ENCODE assay signal across 29 cellular contexts in the genomic region with DNA sequence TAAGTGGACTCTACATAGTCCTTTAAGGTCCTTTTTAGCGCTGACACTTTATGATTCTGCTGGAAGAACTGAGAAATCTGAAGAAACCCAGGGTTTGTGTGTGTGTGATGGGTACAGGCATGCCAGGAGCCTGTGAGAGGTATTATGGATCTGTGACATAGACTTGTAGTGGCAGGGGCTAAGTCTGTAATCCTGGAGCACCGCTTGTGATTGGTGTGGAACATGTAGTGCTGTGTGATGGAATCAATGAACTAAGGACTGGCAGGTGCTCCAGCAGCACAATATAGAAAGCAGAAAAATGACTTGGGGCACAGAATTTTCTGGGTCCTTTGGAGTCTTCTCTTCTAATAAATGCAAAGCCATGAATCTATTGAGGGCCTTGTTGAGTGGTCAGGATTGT.
"Had no signal": no experiment of that assay in that cellular context is flagged by ENCODE, and none has a peak within 500 bp of the region (broad histone marks: within the 10 kb centered on the region; RNA-seq: fewer than 3 reads in every experiment).

No MANE protein-coding gene starts in this region.

- FAIRE-seq: bronchial epithelial cell, K562, TTC549 had no signal

- H3K4me3 ChIP-seq: ascending aorta, K562, Peyer's patch, SJSA1 had no signal

- H3K4me3 Mint-ChIP-seq: activated CD4-positive, alpha-beta T cell treated with anti-CD3 and anti-CD28 coated beads, Interleukin-2, amount 10 ng/mL, durations not matched to agents 24 days and 14 days; activated CD8-positive, alpha-beta T cell treated with anti-CD3 and anti-CD28 coated beads, Interleukin-2, amount 10 ng/mL, durations not matched to agents 7 days and 5 days; activated naive CD4-positive, alpha-beta T cell treated with anti-CD3 and anti-CD28 coated beads, Interleukin-2, amount 50 U/mL, for 24 hours; activated naive CD8-positive, alpha-beta T cell treated with anti-CD3 and anti-CD28 coated beads, Interleukin-2, amount 10 ng/mL, durations not matched to agents 7 days and 5 days; activated T-cell treated with anti-CD3 and anti-CD28 coated beads, Interleukin-2, amount 50 U/mL, for 24 hours; T-helper 1 cell treated with Interleukin-12 subunit alpha and Interleukin-12 subunit beta and Interleukin-4 antibody, amounts not matched to agents 30 μg/mL and 1 μg/mL, for 36 hours; T-helper 2 cell treated with Interferon-gamma antibody and Interleukin-4, amounts not matched to agents 5 μg/mL and 100 μg/mL, for 36 hours had no signal

- H3K27me3 Mint-ChIP-seq: activated naive CD4-positive, alpha-beta T cell treated with anti-CD3 and anti-CD28 coated beads, Interleukin-2, amount 50 U/mL, for 24 hours; activated naive CD8-positive, alpha-beta T cell treated with anti-CD3 and anti-CD28 coated beads, Interleukin-2, amount 10 ng/mL, durations not matched to agents 7 days and 5 days had no signal

- H3K27ac ChIP-seq: ascending aorta, Peyer's patch, SJSA1 had no signal

- H3K9me3 Mint-ChIP-seq: activated CD4-positive, alpha-beta T cell treated with anti-CD3 and anti-CD28 coated beads, Interleukin-2, amount 10 ng/mL, durations not matched to agents 24 days and 14 days; activated naive CD4-positive, alpha-beta T cell treated with anti-CD3 and anti-CD28 coated beads, Interleukin-2, amount 50 U/mL, for 24 hours; activated naive CD8-positive, alpha-beta T cell treated with anti-CD3 and anti-CD28 coated beads, Interleukin-2, amount 10 ng/mL, durations not matched to agents 7 days and 5 days; activated T-cell treated with anti-CD3 and anti-CD28 coated beads, Interleukin-2, amount 50 U/mL, for 24 hours; activated T-helper 2 cell treated with anti-CD3 and anti-CD28 coated beads, Interferon-gamma antibody, Interleukin-2, Interleukin-4, amounts not matched to agents 10 μg/mL and 5 μg/mL and 100 μg/mL, durations not matched to agents 14 hours and 24 hours and 36 hours; T-helper 1 cell treated with Interleukin-12 subunit alpha and Interleukin-12 subunit beta and Interleukin-4 antibody, amounts not matched to agents 30 μg/mL and 1 μg/mL, for 36 hours; T-helper 2 cell treated with Interferon-gamma antibody and Interleukin-4, amounts not matched to agents 5 μg/mL and 100 μg/mL, for 36 hours had no signal

- H3K27me3 ChIP-seq: ascending aorta, Peyer's patch, SJSA1 had no signal

- H3K4me2 ChIP-seq: SK-N-SH had no signal

- H3K9me3 ChIP-seq: ascending aorta, Peyer's patch, SJSA1, SK-N-SH had no signal

- H3K4me1 Mint-ChIP-seq: activated CD4-positive, alpha-beta T cell treated with anti-CD3 and anti-CD28 coated beads, Interleukin-2, amount 10 ng/mL, durations not matched to agents 24 days and 14 days; activated naive CD8-positive, alpha-beta T cell treated with anti-CD3 and anti-CD28 coated beads, Interleukin-2, amount 10 ng/mL, durations not matched to agents 7 days and 5 days had no signal

- ATAC-seq: activated CD8-positive, alpha-beta T cell treated with anti-CD3 and anti-CD28 coated beads, Interleukin-2, amount 10 ng/mL, durations not matched to agents 7 days and 5 days; K562 had no signal

- H3K9ac ChIP-seq: SK-N-SH had no signal

- H3K36me3 ChIP-seq: ascending aorta, Peyer's patch, SJSA1 had no signal

- DNase-seq: activated CD4-positive, alpha-beta T cell treated with anti-CD3 and anti-CD28 coated beads, Interleukin-2, amount 10 ng/mL, durations not matched to agents 24 days and 14 days; activated CD4-positive, alpha-beta T cell treated with anti-CD3 and anti-CD28 coated beads, Interleukin-2, amount 50 U/mL, for 48 hours; activated CD8-positive, alpha-beta T cell treated with anti-CD3 and anti-CD28 coated beads, Interleukin-2, amount 10 ng/mL, durations not matched to agents 7 days and 5 days; activated gamma-delta T cell; activated naive CD4-positive, alpha-beta T cell treated with Interleukin-2 at 50 U/mL for 16 hours; activated naive CD8-positive, alpha-beta T cell treated with anti-CD3 and anti-CD28 coated beads, Interleukin-2, amount 10 ng/mL, durations not matched to agents 7 days and 5 days; activated T-cell treated with anti-CD3 and anti-CD28 coated beads, Interleukin-2, amount 50 U/mL, for 24 hours; amygdala; central memory CD4-positive, alpha-beta T cell; NCI-H1092 treated with DMSO at 0.1 percent for 48 hours; NCI-H1417; NCI-H146; NCI-H1930; NCI-H2081 treated with DMSO at 0.1 percent for 48 hours; NCI-H226; NCI-H446 treated with DMSO at 0.1 percent for 48 hours; Peyer's patch; RPMI8226; SHP77 treated with DMSO at 0.1 percent for 48 hours; SK-N-SH had no signal

- H3K27ac Mint-ChIP-seq: activated CD4-positive, alpha-beta T cell treated with anti-CD3 and anti-CD28 coated beads, Interleukin-2, amount 10 ng/mL, durations not matched to agents 24 days and 14 days; activated CD8-positive, alpha-beta T cell treated with anti-CD3 and anti-CD28 coated beads, Interleukin-2, amount 10 ng/mL, durations not matched to agents 7 days and 5 days; activated naive CD4-positive, alpha-beta T cell treated with anti-CD3 and anti-CD28 coated beads, Interleukin-2, amount 50 U/mL, for 24 hours; activated naive CD8-positive, alpha-beta T cell treated with anti-CD3 and anti-CD28 coated beads, Interleukin-2, amount 10 ng/mL, durations not matched to agents 7 days and 5 days; activated T-cell treated with anti-CD3 and anti-CD28 coated beads, Interleukin-2, amount 50 U/mL, for 24 hours; activated T-helper 2 cell treated with anti-CD3 and anti-CD28 coated beads, Interferon-gamma antibody, Interleukin-2, Interleukin-4, amounts not matched to agents 10 μg/mL and 5 μg/mL and 100 μg/mL, durations not matched to agents 14 hours and 24 hours and 36 hours; T-helper 1 cell treated with Interleukin-12 subunit alpha and Interleukin-12 subunit beta and Interleukin-4 antibody, amounts not matched to agents 30 μg/mL and 1 μg/mL, for 36 hours; T-helper 2 cell treated with Interferon-gamma antibody and Interleukin-4, amounts not matched to agents 5 μg/mL and 100 μg/mL, for 36 hours had no signal

- H3K4me1 ChIP-seq: ascending aorta, Peyer's patch had no signal
